In the genomic region with DNA sequence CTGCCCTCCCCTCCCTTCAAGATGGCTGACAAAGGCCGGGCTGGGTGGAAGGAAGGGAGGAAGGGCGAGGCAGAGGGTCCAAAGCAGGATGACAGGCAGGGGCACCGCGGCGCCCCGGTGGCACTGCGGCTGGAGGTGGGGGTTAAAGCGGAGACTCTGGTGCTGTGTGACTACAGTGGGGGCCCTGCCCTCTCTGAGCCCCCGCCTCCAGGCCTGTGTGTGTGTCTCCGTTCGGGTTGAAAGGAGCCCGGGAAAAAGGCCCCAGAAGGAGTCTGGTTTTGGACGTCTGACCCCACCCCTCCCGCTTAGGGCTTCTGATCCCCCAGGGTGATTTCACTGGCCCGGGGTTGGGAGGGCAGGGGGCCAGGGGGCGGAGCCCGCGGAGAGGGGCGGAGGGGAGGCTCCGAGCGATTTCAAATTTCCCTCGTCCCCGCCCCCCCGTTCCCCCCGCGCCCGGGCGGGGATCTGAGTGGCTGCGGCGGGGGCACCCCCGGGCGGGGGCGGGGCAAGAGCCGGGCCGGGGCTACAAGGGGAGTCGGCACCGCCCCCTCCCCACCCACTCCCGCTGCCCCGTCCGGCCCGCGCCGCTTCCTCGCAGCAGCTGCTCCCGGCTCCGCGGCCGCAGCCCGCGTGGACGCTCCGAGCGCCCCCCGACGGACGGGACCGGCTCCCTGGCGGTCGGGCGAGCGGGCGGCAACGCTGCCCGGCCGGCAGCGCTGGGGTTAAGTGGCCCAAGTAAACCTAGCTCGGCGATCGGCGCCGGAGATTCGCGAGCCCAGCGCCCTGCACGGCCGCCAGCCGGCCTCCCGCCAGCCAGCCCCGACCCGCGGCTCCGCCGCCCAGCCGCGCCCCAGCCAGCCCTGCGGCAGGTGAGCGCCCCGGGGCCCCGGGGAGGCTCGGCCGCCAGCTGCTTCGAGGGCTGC, we compare ENCODE assay signal across 8 cellular contexts. TPM values are rescaled to one million over a fixed set of nuclear protein-coding genes. Genes with fewer than 3 reads are reported as not detected.
DNase-seq lines count a peak whose midpoint lies in the region; ATAC-seq and TF ChIP-seq lines count a peak whose summit lies in the region.

Gene DNMT3B (plus strand): TSS at position 555 of the 923 bp plus-strand sequence. CDS start 17,939 bp downstream, outside the sequence.

- peak; percentile 71 for ATAC-seq in GM18867 (IDR thresholded peaks at IDR 0.05; ENCODE audit: unreplicated experiment)
- ATAC-seq in HG03439 (IDR thresholded peaks at IDR 0.05; ENCODE audit: unreplicated experiment), result peak; percentile 57

- H3K27me3 ChIP-seq in mucosa of rectum (ENCODE audit: control insufficient read depth in 2 of 2, insufficient read depth in 2 of 2, low read length in 2 of 2), result no peaks in the 10 kb centered on the region

- no peak for TF ChIP-seq CTCF in epithelial cell of proximal tubule (conservative IDR thresholded peaks at IDR 0.05; ENCODE audit: low read depth, low read length)

- DNase-seq in AG08395 (ENCODE audit: low spot score), result peak; percentile 92
- DNase-seq in NOMO-1 treated with DMSO at 0.1 percent for 48 hours (lab: John Stamatoyannopoulos, UW; ENCODE audit: unreplicated experiment), result peak; percentile 60
- DNase-seq in activated CD8-positive, alpha-beta memory T cell treated with anti-CD3 and anti-CD28 coated beads, Interleukin-2, amount 50 U/mL, for 48 hours, result peak; percentile 83
- no peak for DNase-seq in epithelial cell of proximal tubule (ENCODE audit: low read depth)
- peak; percentile 44 to 64 for DNase-seq in stimulated activated CD8-positive, alpha-beta memory T cell treated with anti-CD3 and anti-CD28 coated beads, Interleukin-4, amount 100 ng/mL, for 4 hours (ENCODE audit: low read depth in 2 of 2, low spot score in 1 of 2)

- peak within 1 kb of the TSS; percentile 66 to 74 for H3K9ac ChIP-seq in mucosa of rectum (ENCODE audit: low read depth in 1 of 2, low read length in 2 of 2)

- H3K4me3 ChIP-seq in epithelial cell of proximal tubule (ENCODE audit: low read depth, low read length) (peak within 1 kb of the TSS; percentile 96), mucosa of rectum (ENCODE audit: low read length in 2 of 2) (peak within 1 kb of the TSS; percentile 58 to 81)

- no peaks in the 10 kb centered on the region for H3K36me3 ChIP-seq in mucosa of rectum (ENCODE audit: control insufficient read depth in 2 of 2, insufficient read depth in 2 of 2, low read length in 2 of 2)

- H3K4me1 ChIP-seq in mucosa of rectum (ENCODE audit: control insufficient read depth in 2 of 2, insufficient read depth in 2 of 2, low read length in 2 of 2), result peaks cover 9 to 12% of the 10 kb centered on the region in 2 donors

- H3K9me3 ChIP-seq in mucosa of rectum (ENCODE audit: control insufficient read depth in 2 of 2, low read length in 2 of 2), result no peaks in the 10 kb centered on the region

- H3K27ac ChIP-seq in mucosa of rectum (ENCODE audit: low read depth in 2 of 2, low read length in 2 of 2), result no peak within 1 kb of the TSS

RNA-seq across cellular contexts. Expression of gene DNMT3B, which starts in this region (rescaled TPM):
- 14.2 and 21.2 TPM in 2 replicates for total RNA-seq in epithelial cell of proximal tubule
